In genomic region chr3:100650651-100651611, GRCh38 we compare ENCODE assay signal across 9 cellular contexts. TPM values are rescaled to one million over a fixed set of nuclear protein-coding genes. Genes with fewer than 3 reads are reported as not detected.
A peak's percentile ranks its signal among the peaks of the same experiment; 100 is the strongest.
DNase-seq lines count a peak whose midpoint lies in the region; ATAC-seq, FAIRE-seq and TF ChIP-seq lines count a peak whose summit lies in the region.
"Had no signal": no experiment of that assay in that cellular context is flagged by ENCODE, and none has a peak within 500 bp of the region (broad histone marks: within the 10 kb centered on the region; RNA-seq: fewer than 3 reads in every experiment).

No MANE protein-coding gene starts in this region.

- H3K4me3 ChIP-seq in A549 (no peak overlapping the region), skeletal muscle cell (ENCODE audit: low read depth, low read length) (peak overlapping the region; percentile 23)

- CTCF ChIA-PET in A549 (lab: Yijun Ruan, JAX): no interaction called here

- no peak for TF ChIP-seq CTCF in A549 (IDR thresholded peaks at IDR 0.05)

- ATAC-seq in A549 (peak; percentile 51 to 54; a peak in 3 of 6 replicates), HG02840 (IDR thresholded peaks at IDR 0.05; ENCODE audit: low FRiP score, unreplicated experiment) (peak; percentile 97)

- no peak for TF ChIP-seq POLR2A in A549 (IDR thresholded peaks at IDR 0.05; ENCODE audit: low read length)

- TF ChIP-seq EP300 in A549 (IDR thresholded peaks at IDR 0.05): no peak

- no peaks in the 10 kb centered on the region for H3K9me3 ChIP-seq in A549
- H3K9me3 ChIP-seq: heart left ventricle had no signal

- TF ChIP-seq RAD21 in A549 (conservative IDR thresholded peaks at IDR 0.05 in 1 of 2, IDR thresholded peaks at IDR 0.05 in 1 of 2): no peak

- peak overlapping the region in 1 of 2 experiments; percentile 11; a peak in 2 of 6 replicates for H3K27ac ChIP-seq in A549

- 23% methylated on average over 4 of the region's 4 CpGs for WGBS in A549 (ENCODE audit: missing lambda C conversion rate)

- DNase-seq in A549 (ENCODE audit: low read depth in 1 of 2, low spot score in 1 of 2) (peak in 1 of 2 experiments; percentile 16), GM18507 (ENCODE audit: extremely low spot score, insufficient read length, low read depth) (no peak), NCI-H69 (lab: John Stamatoyannopoulos, UW) (peak; percentile 1), dermis microvascular lymphatic vessel endothelial cell (ENCODE audit: low read depth in 2 of 2) (peak; percentile 73 to 74), skeletal muscle cell (ENCODE audit: low read depth) (peak; percentile 61), DMS 273 (lab: John Stamatoyannopoulos, UW; ENCODE audit: unreplicated experiment) (no peak)
- DNase-seq in activated CD8-positive, alpha-beta memory T cell treated with anti-CD3 and anti-CD28 coated beads, Interleukin-2, amount 50 U/mL, for 4 hours: no peak
- DNase-seq: heart left ventricle had no signal

- H3K4me1 ChIP-seq in A549: peaks cover 14% of the 10 kb centered on the region; the same call in 2 of the 3 replicates

- peak; percentile 7 for FAIRE-seq in A549 (lab: Jason Lieb, UNC)
- peak; percentile 87 for FAIRE-seq in GM18507 (lab: Jason Lieb, UNC)

- peak overlapping the region; percentile 31 for H3K4me2 ChIP-seq in A549

- POLR2A ChIA-PET in A549 (lab: Yijun Ruan, JAX): no interaction called here

TF ChIP-seq in A549, 52 proteins besides CTCF, POLR2A, EP300 and RAD21:
- peak; percentile 41; the same call in 1 of the 2 replicates for TF ChIP-seq FOSL2 (IDR thresholded peaks at IDR 0.05)
- TF ChIP-seq FOSL2 (CRISPR knock-in tag; IDR thresholded peaks at IDR 0.05): peak; percentile 88
- no peak for TF ChIP-seq ZFP36 (IDR thresholded peaks at IDR 0.05; ENCODE audit: borderline replicate concordance, partially characterized antibody)
- peak; percentile 14 for TF ChIP-seq MAFK (IDR thresholded peaks at IDR 0.05; ENCODE audit: partially characterized antibody)
- TF ChIP-seq CEBPB (IDR thresholded peaks at IDR 0.05): peak in 1 of 2 experiments; percentile 10; a peak in 1 of 4 replicates

RNA-seq across cellular contexts. Expression of gene ADGRG7, which starts 41.5 kb away (rescaled TPM):
- polyA plus RNA-seq in A549 (2011; rRNA removed) (0.09 TPM in 1 of 2 replicates, not detected in the other), A549 (2017; fragmentation: RNase III; extraction: RNeasy Plus Mini Kit Qiagen cat#74134 plus additional on column Dnase treatment) (not detected in 3 replicates)
- not detected in 2 replicates for polyA plus RNA-seq in A549 (2012; cell fraction: cytosol; rRNA removed)
- polyA plus RNA-seq in A549 (2012; cell fraction: nucleus; rRNA removed): 0.01 TPM in 1 of 2 replicates, not detected in the other
- not detected in 2 replicates for polyA minus RNA-seq in A549 (2011; rRNA and poly(A)+ RNA removed)
- not detected in 2 replicates for total RNA-seq in dermis microvascular lymphatic vessel endothelial cell
- polyA plus RNA-seq: heart left ventricle had no signal

RNA-seq across cellular contexts. Expression of gene TFG, which starts 58.4 kb away (rescaled TPM):
- polyA plus RNA-seq in A549 (2011; rRNA removed) (134 and 135 TPM in 2 replicates), A549 (2017; fragmentation: RNase III; extraction: RNeasy Plus Mini Kit Qiagen cat#74134 plus additional on column Dnase treatment) (152 to 161 TPM (median 153 TPM) in 3 replicates)
- 166 and 187 TPM in 2 replicates for polyA plus RNA-seq in A549 (2012; cell fraction: cytosol; rRNA removed)
- polyA plus RNA-seq in A549 (2012; cell fraction: nucleus; rRNA removed): 127 and 146 TPM in 2 replicates
- 74.9 and 76.4 TPM in 2 replicates for polyA minus RNA-seq in A549 (2011; rRNA and poly(A)+ RNA removed)
- total RNA-seq in dermis microvascular lymphatic vessel endothelial cell: 44.3 and 60.6 TPM in 2 replicates

Comparison
In these comparisons a context has a peak if more than half of its experiments do, and no peak if none do; other contexts are left out.
1. DNase-seq: peak in NCI-H69 (single experiment), dermis microvascular lymphatic vessel endothelial cell (2 of 2) and skeletal muscle cell (single experiment); none in GM18507 (single experiment), DMS 273 (single experiment) and activated CD8-positive, alpha-beta memory T cell treated with anti-CD3 and anti-CD28 coated beads, Interleukin-2, amount 50 U/mL, for 4 hours (single experiment).